In the genomic region with DNA sequence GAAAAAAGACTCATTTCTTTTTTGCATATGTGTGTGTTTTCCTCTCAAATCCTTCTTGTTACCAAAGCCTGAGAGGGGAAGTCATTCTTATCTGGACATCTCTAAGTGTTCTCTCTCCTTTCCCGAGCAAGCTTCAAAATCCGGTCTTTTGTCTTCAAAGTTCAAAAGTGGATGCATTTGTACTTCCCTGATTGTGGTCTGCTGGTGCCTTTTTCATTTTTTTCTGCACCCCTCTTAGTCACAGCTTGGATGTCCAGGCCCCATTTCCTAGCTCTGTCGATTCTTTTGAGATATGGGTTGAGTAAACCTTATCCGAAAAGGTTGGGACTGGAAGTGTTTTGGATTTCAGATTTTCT, we compare ENCODE assay signal across 10 cellular contexts. TPM values are rescaled to one million over a fixed set of nuclear protein-coding genes. Genes with fewer than 3 reads are reported as not detected.
DNase-seq lines count a peak whose midpoint lies in the region; ATAC-seq and TF ChIP-seq lines count a peak whose summit lies in the region.
"Had no signal": no experiment of that assay in that cellular context is flagged by ENCODE, and none has a peak within 500 bp of the region (broad histone marks: within the 10 kb centered on the region; RNA-seq: fewer than 3 reads in every experiment).

No MANE protein-coding gene starts in this region.

- no peaks in the 10 kb centered on the region for H3K9me3 ChIP-seq in BLaER1 treated with 17β-estradiol and CSF1 and Interleukin-3, amounts not matched to agents 10 nM and 100 nM (replicated peaks in 1 of 11)
- H3K9me3 ChIP-seq in ascending aorta, result no peaks in the 10 kb centered on the region
- no peaks in the 10 kb centered on the region for H3K9me3 ChIP-seq in mucosa of rectum (ENCODE audit: control insufficient read depth in 2 of 2, low read length in 2 of 2)

- intact Hi-C loops in ascending aorta (cut with DNase I), result no loop called here

- H3K27me3 ChIP-seq in BLaER1 treated with 17β-estradiol and CSF1 and Interleukin-3, amounts not matched to agents 10 nM and 100 nM, result no peaks in the 10 kb centered on the region
- H3K27me3 ChIP-seq in ascending aorta, result no peaks in the 10 kb centered on the region
- no peaks in the 10 kb centered on the region for H3K27me3 ChIP-seq in mucosa of rectum (ENCODE audit: control insufficient read depth in 2 of 2, insufficient read depth in 2 of 2, low read length in 2 of 2)

- H3K27ac ChIP-seq in BLaER1 treated with 17β-estradiol and CSF1 and Interleukin-3, amounts not matched to agents 10 nM and 100 nM, result peak overlapping the region in 8 of 11 experiments; percentile 25 to 44 (median 36); a peak in 14 of 22 replicates
- H3K27ac ChIP-seq in ascending aorta (peak overlapping the region; percentile 61), mucosa of rectum (ENCODE audit: low read depth in 2 of 2, low read length in 2 of 2) (peak overlapping the region; percentile 53 to 66)

- H3K4me3 ChIP-seq in BLaER1 treated with 17β-estradiol and CSF1 and Interleukin-3, amounts not matched to agents 10 nM and 100 nM, result no peak overlapping the region
- H3K4me3 ChIP-seq in ascending aorta, result no peak overlapping the region
- no peak overlapping the region for H3K4me3 ChIP-seq in mucosa of rectum (ENCODE audit: low read length in 2 of 2)

- peaks cover 10% of the 10 kb centered on the region for H3K36me3 Mint-ChIP-seq in IgD-negative memory B cell

- H3K4me2 ChIP-seq in BLaER1 treated with 17β-estradiol and CSF1 and Interleukin-3, amounts not matched to agents 10 nM and 100 nM, result peak overlapping the region; percentile 46 to 89 (median 53)

- DNase-seq in ascending aorta (ENCODE audit: low spot score in 2 of 2), result no peak
- DNase-seq in amygdala (lab: John Stamatoyannopoulos, UW), result no peak
- DNase-seq: NCI-H2081 treated with DMSO at 0.1 percent for 48 hours, retina had no signal

- no peak for TF ChIP-seq CTCF in ascending aorta (IDR thresholded peaks at IDR 0.05)

- H3K4me1 Mint-ChIP-seq in IgD-negative memory B cell, result peaks cover 14 to 24% (median 24%) of the 10 kb centered on the region in 3 donors

- no peak for ATAC-seq in HG02571 (IDR thresholded peaks at IDR 0.05; ENCODE audit: unreplicated experiment)
- ATAC-seq in SK-N-SH treated with all-trans-retinoic acid at 6 μM for 48 hours, result no peak
- ATAC-seq in GM19035 (IDR thresholded peaks at IDR 0.05; ENCODE audit: unreplicated experiment), result no peak

- peak overlapping the region in 2 of 4 donors; percentile 44 to 47 for H3K4me3 Mint-ChIP-seq in IgD-negative memory B cell

- H3K27ac Mint-ChIP-seq in IgD-negative memory B cell, result peak overlapping the region; percentile 18 to 97 (median 92)

- no peaks in the 10 kb centered on the region for H3K9me3 Mint-ChIP-seq in IgD-negative memory B cell

- peaks cover 58 to 87% (median 70%) of the 10 kb centered on the region in 10 experiments for H3K4me1 ChIP-seq in BLaER1 treated with 17β-estradiol and CSF1 and Interleukin-3, amounts not matched to agents 10 nM and 100 nM
- peaks cover 16 to 27% of the 10 kb centered on the region in 2 donors for H3K4me1 ChIP-seq in ascending aorta
- peaks cover 16 to 30% of the 10 kb centered on the region in 2 donors for H3K4me1 ChIP-seq in mucosa of rectum (ENCODE audit: control insufficient read depth in 2 of 2, insufficient read depth in 2 of 2, low read length in 2 of 2)

- H3K9ac ChIP-seq in BLaER1 treated with 17β-estradiol and CSF1 and Interleukin-3, amounts not matched to agents 10 nM and 100 nM, result peak overlapping the region in 1 of 11 experiments; percentile 29; a peak in 2 of 22 replicates
- H3K9ac ChIP-seq in mucosa of rectum (ENCODE audit: low read depth in 1 of 2, low read length in 2 of 2), result no peak overlapping the region

- peaks cover 0 to 56% (median 4%) of the 10 kb centered on the region in 11 experiments; a peak in 7 of 22 replicates for H4K20me1 ChIP-seq in BLaER1 treated with 17β-estradiol and CSF1 and Interleukin-3, amounts not matched to agents 10 nM and 100 nM

- H3K36me3 ChIP-seq in BLaER1 treated with 17β-estradiol and CSF1 and Interleukin-3, amounts not matched to agents 10 nM and 100 nM, result peaks cover 5 to 48% (median 19%) of the 10 kb centered on the region in 11 experiments; a peak in 17 of 22 replicates
- H3K36me3 ChIP-seq in ascending aorta (peaks cover 18 to 26% of the 10 kb centered on the region in 2 donors), mucosa of rectum (ENCODE audit: control insufficient read depth in 2 of 2, insufficient read depth in 2 of 2, low read length in 2 of 2) (peaks cover 16 to 18% of the 10 kb centered on the region in 2 donors)

- H3K27me3 Mint-ChIP-seq in IgD-negative memory B cell, result no peaks in the 10 kb centered on the region

TF ChIP-seq in SK-N-SH treated with all-trans-retinoic acid at 6 μM for 48 hours, 23 proteins besides CTCF, POLR2A, EP300 and RAD21:
- TF ChIP-seq SNAI2 (CRISPR knock-in tag; IDR thresholded peaks at IDR 0.05), result no peak

RNA-seq across cellular contexts. Expression of a gene that starts 34.8 kb away (rescaled TPM):
- 3.8 TPM for polyA plus RNA-seq in IgD-negative memory B cell
- 70.4 TPM for total RNA-seq in ascending aorta

RNA-seq across cellular contexts. Expression of a gene that starts 43.7 kb away (rescaled TPM):
- not detected for polyA plus RNA-seq in IgD-negative memory B cell
- 1.5 TPM for total RNA-seq in ascending aorta
